In genomic region chr2:27198068-27198467, GRCh38 we compare ENCODE assay signal across 9 cellular contexts. TPM values are rescaled to one million over a fixed set of nuclear protein-coding genes. Genes with fewer than 3 reads are reported as not detected.
"Had no signal": no experiment of that assay in that cellular context is flagged by ENCODE, and none has a peak within 500 bp of the region (broad histone marks: within the 10 kb centered on the region; RNA-seq: fewer than 3 reads in every experiment).

No MANE protein-coding gene starts in this region.

RNA-seq across cellular contexts. Expression of gene TCF23, which starts 49.3 kb away (rescaled TPM):
- total RNA-seq: LHCN-M2, MCF 10A, NCI-H460, PC-3, RPMI7951, SJCRH30, SK-MEL-5 had no signal
- polyA plus RNA-seq: SK-N-SH had no signal

RNA-seq across cellular contexts. Expression of gene PRR30, which starts 58.9 kb away (rescaled TPM):
- total RNA-seq: LHCN-M2, MCF 10A, NCI-H460, PC-3, Right ventricle myocardium inferior, RPMI7951, SJCRH30, SK-MEL-5 had no signal
- polyA plus RNA-seq: SK-N-SH had no signal
